Comparison of ENCODE assay signal across 1 cellular context in the genomic region with DNA sequence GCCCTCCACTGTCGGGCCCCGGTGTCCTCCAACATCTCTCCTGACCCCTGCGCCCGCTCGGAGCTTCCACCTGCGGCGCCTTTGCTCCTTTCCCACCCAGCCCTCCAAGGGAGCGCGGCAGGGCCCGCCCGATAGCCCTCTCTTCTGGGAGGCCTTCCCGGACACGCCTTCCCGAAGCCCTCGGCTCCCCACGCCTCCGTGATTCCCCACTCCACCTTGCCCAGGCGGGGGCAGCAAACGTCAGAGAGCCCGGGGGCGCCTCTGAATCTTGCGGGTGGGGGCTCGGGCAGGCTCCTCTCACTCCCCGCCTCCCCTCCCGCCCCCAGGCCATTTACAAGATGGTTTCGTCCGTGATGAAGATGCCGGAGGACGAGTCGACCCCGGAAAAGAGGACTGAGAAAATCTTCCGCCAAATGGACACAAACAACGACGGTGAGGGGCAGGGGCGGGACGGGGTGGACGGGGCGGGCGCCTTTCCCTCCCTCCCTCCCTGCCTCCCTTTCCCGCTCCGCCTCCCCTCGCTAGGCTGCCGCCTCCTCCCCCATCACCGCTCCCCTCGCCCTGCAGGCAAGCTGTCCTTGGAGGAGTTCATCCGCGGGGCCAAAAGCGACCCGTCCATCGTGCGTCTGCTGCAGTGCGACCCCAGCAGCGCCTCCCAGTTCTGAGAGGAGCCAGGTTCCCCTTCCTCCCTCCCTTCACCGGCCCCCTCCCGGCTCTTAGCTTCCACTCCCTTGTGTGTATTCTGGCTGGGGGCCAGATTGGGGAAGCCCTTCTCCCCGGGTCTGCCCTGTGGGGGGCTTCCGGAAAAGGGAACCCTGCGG.
TF ChIP-seq lines count a peak whose summit lies in the region.

No MANE protein-coding gene starts in this region.

TF ChIP-seq in K562, 482 proteins besides CTCF, POLR2A, EP300 and RAD21 (continued from another document and continues in another):
- TF ChIP-seq, protein P1, sequence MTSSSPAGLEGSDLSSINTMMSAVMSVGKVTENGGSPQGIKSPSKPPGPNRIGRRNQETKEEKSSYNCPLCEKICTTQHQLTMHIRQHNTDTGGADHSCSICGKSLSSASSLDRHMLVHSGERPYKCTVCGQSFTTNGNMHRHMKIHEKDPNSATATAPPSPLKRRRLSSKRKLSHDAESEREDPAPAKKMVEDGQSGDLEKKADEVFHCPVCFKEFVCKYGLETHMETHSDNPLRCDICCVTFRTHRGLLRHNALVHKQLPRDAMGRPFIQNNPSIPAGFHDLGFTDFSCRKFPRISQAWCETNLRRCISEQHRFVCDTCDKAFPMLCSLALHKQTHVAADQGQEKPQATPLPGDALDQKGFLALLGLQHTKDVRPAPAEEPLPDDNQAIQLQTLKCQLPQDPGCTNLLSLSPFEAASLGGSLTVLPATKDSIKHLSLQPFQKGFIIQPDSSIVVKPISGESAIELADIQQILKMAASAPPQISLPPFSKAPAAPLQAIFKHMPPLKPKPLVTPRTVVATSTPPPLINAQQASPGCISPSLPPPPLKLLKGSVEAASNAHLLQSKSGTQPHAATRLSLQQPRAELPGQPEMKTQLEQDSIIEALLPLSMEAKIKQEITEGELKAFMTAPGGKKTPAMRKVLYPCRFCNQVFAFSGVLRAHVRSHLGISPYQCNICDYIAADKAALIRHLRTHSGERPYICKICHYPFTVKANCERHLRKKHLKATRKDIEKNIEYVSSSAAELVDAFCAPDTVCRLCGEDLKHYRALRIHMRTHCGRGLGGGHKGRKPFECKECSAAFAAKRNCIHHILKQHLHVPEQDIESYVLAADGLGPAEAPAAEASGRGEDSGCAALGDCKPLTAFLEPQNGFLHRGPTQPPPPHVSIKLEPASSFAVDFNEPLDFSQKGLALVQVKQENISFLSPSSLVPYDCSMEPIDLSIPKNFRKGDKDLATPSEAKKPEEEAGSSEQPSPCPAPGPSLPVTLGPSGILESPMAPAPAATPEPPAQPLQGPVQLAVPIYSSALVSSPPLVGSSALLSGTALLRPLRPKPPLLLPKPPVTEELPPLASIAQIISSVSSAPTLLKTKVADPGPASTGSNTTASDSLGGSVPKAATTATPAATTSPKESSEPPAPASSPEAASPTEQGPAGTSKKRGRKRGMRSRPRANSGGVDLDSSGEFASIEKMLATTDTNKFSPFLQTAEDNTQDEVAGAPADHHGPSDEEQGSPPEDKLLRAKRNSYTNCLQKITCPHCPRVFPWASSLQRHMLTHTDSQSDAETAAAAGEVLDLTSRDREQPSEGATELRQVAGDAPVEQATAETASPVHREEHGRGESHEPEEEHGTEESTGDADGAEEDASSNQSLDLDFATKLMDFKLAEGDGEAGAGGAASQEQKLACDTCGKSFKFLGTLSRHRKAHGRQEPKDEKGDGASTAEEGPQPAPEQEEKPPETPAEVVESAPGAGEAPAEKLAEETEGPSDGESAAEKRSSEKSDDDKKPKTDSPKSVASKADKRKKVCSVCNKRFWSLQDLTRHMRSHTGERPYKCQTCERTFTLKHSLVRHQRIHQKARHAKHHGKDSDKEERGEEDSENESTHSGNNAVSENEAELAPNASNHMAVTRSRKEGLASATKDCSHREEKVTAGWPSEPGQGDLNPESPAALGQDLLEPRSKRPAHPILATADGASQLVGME (CRISPR knock-in tag; IDR thresholded peaks at IDR 0.05), result no peak
- TF ChIP-seq FOXK2 (conservative IDR thresholded peaks at IDR 0.05 in 1 of 2, IDR thresholded peaks at IDR 0.05 in 1 of 2; ENCODE audit: low read depth in 2 of 2) (0 out of 4 replicates have a peak, but pooled peaks of 1 of the 2 experiments have one; percentile 24), ZBED1 (IDR thresholded peaks at IDR 0.05) (no peak), HDAC1 (IDR thresholded peaks at IDR 0.05) (0 out of 4 replicates have a peak, but pooled peaks of 1 of the 2 experiments have one; percentile 16), ZNF551 (CRISPR knock-in tag; IDR thresholded peaks at IDR 0.05) (no peak), CAMTA2 (CRISPR knock-in tag; conservative IDR thresholded peaks at IDR 0.05) (no peak), FOXA1 (IDR thresholded peaks at IDR 0.05; ENCODE audit: borderline replicate concordance) (no peak), BRF1 (IDR thresholded peaks at IDR 0.05; ENCODE audit: borderline replicate concordance, extremely low read depth, insufficient read length) (no peak), ZNF184 (CRISPR knock-in tag; IDR thresholded peaks at IDR 0.05) (no peak), TAL1 (IDR thresholded peaks at IDR 0.05) (no peak), ZFX (CRISPR knock-in tag; IDR thresholded peaks at IDR 0.05) (0 out of 2 replicates have a peak, but pooled peaks have one; percentile 15), TRIM28 (IDR thresholded peaks at IDR 0.05) (no peak), FOXP1 (CRISPR knock-in tag; IDR thresholded peaks at IDR 0.05) (0 out of 2 replicates have a peak, but pooled peaks have one; percentile 10), SMARCA5 (IDR thresholded peaks at IDR 0.05) (no peak), ZNF785 (CRISPR knock-in tag; IDR thresholded peaks at IDR 0.05) (no peak), GTF2A2 (tag; IDR thresholded peaks at IDR 0.05) (no peak), STAG1 (CRISPR knock-in tag; IDR thresholded peaks at IDR 0.05; ENCODE audit: borderline replicate concordance) (no peak; the same call in 1 of the 2 replicates), NRF1 (conservative IDR thresholded peaks at IDR 0.05 in 1 of 2, IDR thresholded peaks at IDR 0.05 in 1 of 2) (peak; percentile 45 to 47; a peak in 3 of 4 replicates), GABPB1 (CRISPR knock-in tag; IDR thresholded peaks at IDR 0.05) (no peak), HDAC3 (IDR thresholded peaks at IDR 0.05; ENCODE audit: borderline replicate concordance, partially characterized antibody) (no peak), TEAD4 (IDR thresholded peaks at IDR 0.05; ENCODE audit: low read length) (no peak), TEAD4 (CRISPR knock-in tag; IDR thresholded peaks at IDR 0.05; ENCODE audit: borderline replicate concordance) (no peak), ZNF12 (CRISPR knock-in tag; IDR thresholded peaks at IDR 0.05) (peak; percentile 40; the same call in 1 of the 2 replicates), ZNF644 (tag; IDR thresholded peaks at IDR 0.05; ENCODE audit: low read depth) (no peak), SRSF1 (IDR thresholded peaks at IDR 0.05; ENCODE audit: low read depth, low read length) (no peak), RBM14 (IDR thresholded peaks at IDR 0.05; ENCODE audit: borderline replicate concordance, insufficient read depth, low read depth, low read length) (no peak), POLR2AphosphoS5 (IDR thresholded peaks at IDR 0.05; ENCODE audit: control insufficient read depth, insufficient read depth, low read depth, low read length) (no peak), CBX2 (IDR thresholded peaks at IDR 0.05; ENCODE audit: insufficient read depth, low read length, poor library complexity, severe bottlenecking) (no peak), MCM7 (IDR thresholded peaks at IDR 0.05) (no peak), ZNF316 (IDR thresholded peaks at IDR 0.05) (no peak), PHB (CRISPR knock-in tag; IDR thresholded peaks at IDR 0.05) (no peak), MYC (IDR thresholded peaks at IDR 0.05; ENCODE audit: low read depth, low read length) (peak; percentile 47; the same call in 1 of the 2 replicates), MYC (CRISPR knock-in tag; IDR thresholded peaks at IDR 0.05; ENCODE audit: borderline replicate concordance, low read depth) (no peak), FOXM1 (IDR thresholded peaks at IDR 0.05; ENCODE audit: low read depth) (peak; percentile 19; the same call in 1 of the 2 replicates), FOXM1 (CRISPR knock-in tag; IDR thresholded peaks at IDR 0.05; ENCODE audit: low read depth) (no peak)
- TF ChIP-seq, protein P2, sequence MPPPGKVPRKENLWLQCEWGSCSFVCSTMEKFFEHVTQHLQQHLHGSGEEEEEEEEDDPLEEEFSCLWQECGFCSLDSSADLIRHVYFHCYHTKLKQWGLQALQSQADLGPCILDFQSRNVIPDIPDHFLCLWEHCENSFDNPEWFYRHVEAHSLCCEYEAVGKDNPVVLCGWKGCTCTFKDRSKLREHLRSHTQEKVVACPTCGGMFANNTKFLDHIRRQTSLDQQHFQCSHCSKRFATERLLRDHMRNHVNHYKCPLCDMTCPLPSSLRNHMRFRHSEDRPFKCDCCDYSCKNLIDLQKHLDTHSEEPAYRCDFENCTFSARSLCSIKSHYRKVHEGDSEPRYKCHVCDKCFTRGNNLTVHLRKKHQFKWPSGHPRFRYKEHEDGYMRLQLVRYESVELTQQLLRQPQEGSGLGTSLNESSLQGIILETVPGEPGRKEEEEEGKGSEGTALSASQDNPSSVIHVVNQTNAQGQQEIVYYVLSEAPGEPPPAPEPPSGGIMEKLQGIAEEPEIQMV (tag; conservative IDR thresholded peaks at IDR 0.05; ENCODE audit: low read depth), result no peak
- TF ChIP-seq, protein P3, sequence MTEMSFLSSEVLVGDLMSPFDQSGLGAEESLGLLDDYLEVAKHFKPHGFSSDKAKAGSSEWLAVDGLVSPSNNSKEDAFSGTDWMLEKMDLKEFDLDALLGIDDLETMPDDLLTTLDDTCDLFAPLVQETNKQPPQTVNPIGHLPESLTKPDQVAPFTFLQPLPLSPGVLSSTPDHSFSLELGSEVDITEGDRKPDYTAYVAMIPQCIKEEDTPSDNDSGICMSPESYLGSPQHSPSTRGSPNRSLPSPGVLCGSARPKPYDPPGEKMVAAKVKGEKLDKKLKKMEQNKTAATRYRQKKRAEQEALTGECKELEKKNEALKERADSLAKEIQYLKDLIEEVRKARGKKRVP (CRISPR knock-in tag; IDR thresholded peaks at IDR 0.05), result 0 out of 2 replicates have a peak, but pooled peaks have one; percentile 15
- TF ChIP-seq, protein P4, sequence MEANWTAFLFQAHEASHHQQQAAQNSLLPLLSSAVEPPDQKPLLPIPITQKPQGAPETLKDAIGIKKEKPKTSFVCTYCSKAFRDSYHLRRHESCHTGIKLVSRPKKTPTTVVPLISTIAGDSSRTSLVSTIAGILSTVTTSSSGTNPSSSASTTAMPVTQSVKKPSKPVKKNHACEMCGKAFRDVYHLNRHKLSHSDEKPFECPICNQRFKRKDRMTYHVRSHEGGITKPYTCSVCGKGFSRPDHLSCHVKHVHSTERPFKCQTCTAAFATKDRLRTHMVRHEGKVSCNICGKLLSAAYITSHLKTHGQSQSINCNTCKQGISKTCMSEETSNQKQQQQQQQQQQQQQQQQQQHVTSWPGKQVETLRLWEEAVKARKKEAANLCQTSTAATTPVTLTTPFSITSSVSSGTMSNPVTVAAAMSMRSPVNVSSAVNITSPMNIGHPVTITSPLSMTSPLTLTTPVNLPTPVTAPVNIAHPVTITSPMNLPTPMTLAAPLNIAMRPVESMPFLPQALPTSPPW (CRISPR knock-in tag; IDR thresholded peaks at IDR 0.05), result peak; percentile 88
- TF ChIP-seq, protein P5, sequence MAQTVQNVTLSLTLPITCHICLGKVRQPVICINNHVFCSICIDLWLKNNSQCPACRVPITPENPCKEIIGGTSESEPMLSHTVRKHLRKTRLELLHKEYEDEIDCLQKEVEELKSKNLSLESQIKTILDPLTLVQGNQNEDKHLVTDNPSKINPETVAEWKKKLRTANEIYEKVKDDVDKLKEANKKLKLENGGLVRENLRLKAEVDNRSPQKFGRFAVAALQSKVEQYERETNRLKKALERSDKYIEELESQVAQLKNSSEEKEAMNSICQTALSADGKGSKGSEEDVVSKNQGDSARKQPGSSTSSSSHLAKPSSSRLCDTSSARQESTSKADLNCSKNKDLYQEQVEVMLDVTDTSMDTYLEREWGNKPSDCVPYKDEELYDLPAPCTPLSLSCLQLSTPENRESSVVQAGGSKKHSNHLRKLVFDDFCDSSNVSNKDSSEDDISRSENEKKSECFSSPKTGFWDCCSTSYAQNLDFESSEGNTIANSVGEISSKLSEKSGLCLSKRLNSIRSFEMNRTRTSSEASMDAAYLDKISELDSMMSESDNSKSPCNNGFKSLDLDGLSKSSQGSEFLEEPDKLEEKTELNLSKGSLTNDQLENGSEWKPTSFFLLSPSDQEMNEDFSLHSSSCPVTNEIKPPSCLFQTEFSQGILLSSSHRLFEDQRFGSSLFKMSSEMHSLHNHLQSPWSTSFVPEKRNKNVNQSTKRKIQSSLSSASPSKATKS (CRISPR knock-in tag; IDR thresholded peaks at IDR 0.05), result no peak
- TF ChIP-seq, protein P6, sequence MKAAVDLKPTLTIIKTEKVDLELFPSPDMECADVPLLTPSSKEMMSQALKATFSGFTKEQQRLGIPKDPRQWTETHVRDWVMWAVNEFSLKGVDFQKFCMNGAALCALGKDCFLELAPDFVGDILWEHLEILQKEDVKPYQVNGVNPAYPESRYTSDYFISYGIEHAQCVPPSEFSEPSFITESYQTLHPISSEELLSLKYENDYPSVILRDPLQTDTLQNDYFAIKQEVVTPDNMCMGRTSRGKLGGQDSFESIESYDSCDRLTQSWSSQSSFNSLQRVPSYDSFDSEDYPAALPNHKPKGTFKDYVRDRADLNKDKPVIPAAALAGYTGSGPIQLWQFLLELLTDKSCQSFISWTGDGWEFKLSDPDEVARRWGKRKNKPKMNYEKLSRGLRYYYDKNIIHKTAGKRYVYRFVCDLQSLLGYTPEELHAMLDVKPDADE (conservative IDR thresholded peaks at IDR 0.05; ENCODE audit: control insufficient read depth, low read depth, low read length), result no peak
- TF ChIP-seq, protein P7, sequence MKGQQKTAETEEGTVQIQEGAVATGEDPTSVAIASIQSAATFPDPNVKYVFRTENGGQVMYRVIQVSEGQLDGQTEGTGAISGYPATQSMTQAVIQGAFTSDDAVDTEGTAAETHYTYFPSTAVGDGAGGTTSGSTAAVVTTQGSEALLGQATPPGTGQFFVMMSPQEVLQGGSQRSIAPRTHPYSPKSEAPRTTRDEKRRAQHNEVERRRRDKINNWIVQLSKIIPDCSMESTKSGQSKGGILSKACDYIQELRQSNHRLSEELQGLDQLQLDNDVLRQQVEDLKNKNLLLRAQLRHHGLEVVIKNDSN (CRISPR knock-in tag; IDR thresholded peaks at IDR 0.05), result no peak
- TF ChIP-seq, protein P8, sequence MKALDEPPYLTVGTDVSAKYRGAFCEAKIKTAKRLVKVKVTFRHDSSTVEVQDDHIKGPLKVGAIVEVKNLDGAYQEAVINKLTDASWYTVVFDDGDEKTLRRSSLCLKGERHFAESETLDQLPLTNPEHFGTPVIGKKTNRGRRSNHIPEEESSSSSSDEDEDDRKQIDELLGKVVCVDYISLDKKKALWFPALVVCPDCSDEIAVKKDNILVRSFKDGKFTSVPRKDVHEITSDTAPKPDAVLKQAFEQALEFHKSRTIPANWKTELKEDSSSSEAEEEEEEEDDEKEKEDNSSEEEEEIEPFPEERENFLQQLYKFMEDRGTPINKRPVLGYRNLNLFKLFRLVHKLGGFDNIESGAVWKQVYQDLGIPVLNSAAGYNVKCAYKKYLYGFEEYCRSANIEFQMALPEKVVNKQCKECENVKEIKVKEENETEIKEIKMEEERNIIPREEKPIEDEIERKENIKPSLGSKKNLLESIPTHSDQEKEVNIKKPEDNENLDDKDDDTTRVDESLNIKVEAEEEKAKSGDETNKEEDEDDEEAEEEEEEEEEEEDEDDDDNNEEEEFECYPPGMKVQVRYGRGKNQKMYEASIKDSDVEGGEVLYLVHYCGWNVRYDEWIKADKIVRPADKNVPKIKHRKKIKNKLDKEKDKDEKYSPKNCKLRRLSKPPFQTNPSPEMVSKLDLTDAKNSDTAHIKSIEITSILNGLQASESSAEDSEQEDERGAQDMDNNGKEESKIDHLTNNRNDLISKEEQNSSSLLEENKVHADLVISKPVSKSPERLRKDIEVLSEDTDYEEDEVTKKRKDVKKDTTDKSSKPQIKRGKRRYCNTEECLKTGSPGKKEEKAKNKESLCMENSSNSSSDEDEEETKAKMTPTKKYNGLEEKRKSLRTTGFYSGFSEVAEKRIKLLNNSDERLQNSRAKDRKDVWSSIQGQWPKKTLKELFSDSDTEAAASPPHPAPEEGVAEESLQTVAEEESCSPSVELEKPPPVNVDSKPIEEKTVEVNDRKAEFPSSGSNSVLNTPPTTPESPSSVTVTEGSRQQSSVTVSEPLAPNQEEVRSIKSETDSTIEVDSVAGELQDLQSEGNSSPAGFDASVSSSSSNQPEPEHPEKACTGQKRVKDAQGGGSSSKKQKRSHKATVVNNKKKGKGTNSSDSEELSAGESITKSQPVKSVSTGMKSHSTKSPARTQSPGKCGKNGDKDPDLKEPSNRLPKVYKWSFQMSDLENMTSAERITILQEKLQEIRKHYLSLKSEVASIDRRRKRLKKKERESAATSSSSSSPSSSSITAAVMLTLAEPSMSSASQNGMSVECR (CRISPR knock-in tag; IDR thresholded peaks at IDR 0.05), result 0 out of 2 replicates have a peak, but pooled peaks have one; percentile 16
